In the genomic region with DNA sequence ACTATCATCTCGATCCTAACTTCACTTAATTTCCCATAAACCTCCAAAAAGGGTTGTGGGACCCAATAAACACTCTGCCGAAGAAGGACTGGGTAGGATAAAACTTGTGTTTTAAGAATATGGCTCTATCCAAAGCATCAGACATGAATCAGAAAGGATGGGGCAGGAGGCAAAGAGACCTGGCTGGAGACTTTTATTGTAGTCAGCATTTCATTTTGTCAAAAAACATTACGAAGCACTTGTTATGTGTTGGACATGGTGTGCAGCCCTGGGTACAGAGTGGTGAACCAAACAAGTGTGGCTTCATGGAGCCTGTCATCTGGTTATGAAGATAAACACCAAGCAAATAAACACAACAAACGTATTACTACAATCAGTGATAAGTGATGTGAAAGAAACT, we compare ENCODE assay signal across 15 cellular contexts. TPM values are rescaled to one million over a fixed set of nuclear protein-coding genes. Genes with fewer than 3 reads are reported as not detected.
A peak's percentile ranks its signal among the peaks of the same experiment; 100 is the strongest.
DNase-seq lines count a peak whose midpoint lies in the region; ATAC-seq and TF ChIP-seq lines count a peak whose summit lies in the region.
"Had no signal": no experiment of that assay in that cellular context is flagged by ENCODE, and none has a peak within 500 bp of the region (broad histone marks: within the 10 kb centered on the region; RNA-seq: fewer than 3 reads in every experiment).

No MANE protein-coding gene starts in this region.

- H3K79me2 ChIP-seq in SU-DHL-6 (ENCODE audit: insufficient read depth, low read length) = no peaks in the 10 kb centered on the region
- H3K79me2 ChIP-seq in hepatocyte = no peaks in the 10 kb centered on the region

- H3K36me3 ChIP-seq in SU-DHL-6 (ENCODE audit: low read length) = no peaks in the 10 kb centered on the region
- H3K36me3 ChIP-seq in effector memory CD4-positive, alpha-beta T cell (ENCODE audit: control insufficient read depth, insufficient read depth, low read length) = peaks cover 21% of the 10 kb centered on the region
- H3K36me3 ChIP-seq in hepatocyte (replicated peaks; ENCODE audit: insufficient read depth, low read depth) = no peaks in the 10 kb centered on the region
- H3K36me3 ChIP-seq in H7 (replicated peaks; ENCODE audit: control insufficient read depth, insufficient read depth, low read length) = no peaks in the 10 kb centered on the region
- H3K36me3 ChIP-seq: thyroid gland had no signal

- no peak overlapping the region for H3K9ac ChIP-seq in SU-DHL-6 (ENCODE audit: low read length)

- no peak for TF ChIP-seq CTCF in SU-DHL-6 (IDR thresholded peaks at IDR 0.05; ENCODE audit: insufficient read depth, low read length, poor library complexity, severe bottlenecking)
- TF ChIP-seq CTCF in hepatocyte (IDR thresholded peaks at IDR 0.05; ENCODE audit: poor library complexity) = no peak

- WGBS in hepatocyte (ENCODE audit: low lambda C conversion rate, missing lambda C conversion rate) = 72% methylated on average over 4 of the region's 4 CpGs

- DNase-seq in activated CD8-positive, alpha-beta memory T cell treated with anti-CD3 and anti-CD28 coated beads, Interleukin-2, amount 10 ng/mL, durations not matched to agents 7 days and 5 days = no peak
- DNase-seq in activated CD8-positive, alpha-beta memory T cell treated with anti-CD3 and anti-CD28 coated beads for 24 hours = no peak
- no peak for DNase-seq in effector memory CD4-positive, alpha-beta T cell
- peak; percentile 34 for DNase-seq in stimulated activated CD8-positive, alpha-beta memory T cell treated with anti-CD3 and anti-CD28 coated beads, Interleukin-4, amount 100 ng/mL, for 48 hours
- DNase-seq in hepatocyte (ENCODE audit: low spot score) (no peak), H7 (no peak)
- DNase-seq: NCI-H2227 treated with DMSO at 0.1 percent for 48 hours, nucleus accumbens, thyroid gland had no signal

- peak overlapping the region; percentile 54 for H3K4me3 Mint-ChIP-seq in activated CD8-positive, alpha-beta memory T cell treated with anti-CD3 and anti-CD28 coated beads, Interleukin-2, amount 10 ng/mL, durations not matched to agents 7 days and 5 days

- H3K4me2 ChIP-seq in SU-DHL-6 (ENCODE audit: low read depth, low read length, poor library complexity, severe bottlenecking) (no peak overlapping the region), hepatocyte (no peak overlapping the region)
- H3K4me2 ChIP-seq: A549, PC-9 had no signal

- H3K4me3 ChIP-seq in SU-DHL-6 (ENCODE audit: insufficient read depth, low read length, poor library complexity, severe bottlenecking) = no peak overlapping the region
- H3K4me3 ChIP-seq in effector memory CD4-positive, alpha-beta T cell (ENCODE audit: insufficient read depth, low read depth, low read length, poor library complexity, severe bottlenecking) = no peak overlapping the region
- no peak overlapping the region for H3K4me3 ChIP-seq in hepatocyte
- H3K4me3 ChIP-seq in H7 (ENCODE audit: insufficient read depth, low read depth, low read length) = no peak overlapping the region
- H3K4me3 ChIP-seq: A549, lung, PC-9, thyroid gland had no signal

- H4K20me1 ChIP-seq in SU-DHL-6 (ENCODE audit: low read depth, low read length) (no peaks in the 10 kb centered on the region), hepatocyte (ENCODE audit: insufficient read depth, poor library complexity, severe bottlenecking) (no peaks in the 10 kb centered on the region)

- peaks cover 48% of the 10 kb centered on the region for H3K36me3 Mint-ChIP-seq in activated CD8-positive, alpha-beta memory T cell treated with anti-CD3 and anti-CD28 coated beads, Interleukin-2, amount 10 ng/mL, durations not matched to agents 7 days and 5 days

- peaks cover 100% of the 10 kb centered on the region for H3K4me1 Mint-ChIP-seq in activated CD8-positive, alpha-beta memory T cell treated with anti-CD3 and anti-CD28 coated beads, Interleukin-2, amount 10 ng/mL, durations not matched to agents 7 days and 5 days

- CTCF ChIA-PET in activated CD8-positive, alpha-beta memory T cell treated with anti-CD3 and anti-CD28 coated beads, Interleukin-2, amount 10 ng/mL, durations not matched to agents 7 days and 5 days (lab: Charles Lee) = interaction anchor here (1.1 to 39.2 kb wide), 8 partner anchors 12 to 196 kb away, joined by 3 to 459 read pairs (median 20); a partner anchor contains a TSS

- no peaks in the 10 kb centered on the region for H3K27me3 ChIP-seq in SU-DHL-6 (ENCODE audit: low read length)
- H3K27me3 ChIP-seq in effector memory CD4-positive, alpha-beta T cell (replicated peaks; ENCODE audit: control insufficient read depth, insufficient read depth, low read length, poor library complexity, severe bottlenecking) = no peaks in the 10 kb centered on the region
- no peaks in the 10 kb centered on the region for H3K27me3 ChIP-seq in hepatocyte
- H3K27me3 ChIP-seq in H7 (ENCODE audit: control insufficient read depth, insufficient read depth, low read length) = no peaks in the 10 kb centered on the region
- H3K27me3 ChIP-seq: thyroid gland had no signal

- H3K27ac Mint-ChIP-seq in activated CD8-positive, alpha-beta memory T cell treated with anti-CD3 and anti-CD28 coated beads, Interleukin-2, amount 10 ng/mL, durations not matched to agents 7 days and 5 days = peak overlapping the region; percentile 98

- peaks cover 6% of the 10 kb centered on the region for H3K9me3 Mint-ChIP-seq in activated CD8-positive, alpha-beta memory T cell treated with anti-CD3 and anti-CD28 coated beads, Interleukin-2, amount 10 ng/mL, durations not matched to agents 7 days and 5 days (ENCODE audit: low read depth)

- no peak overlapping the region for H2AFZ ChIP-seq in SU-DHL-6 (ENCODE audit: low read depth, low read length, severe bottlenecking)
- H2AFZ ChIP-seq in hepatocyte = no peak overlapping the region
- H2AFZ ChIP-seq: PC-9 had no signal

- no peak for ATAC-seq in activated CD8-positive, alpha-beta memory T cell treated with anti-CD3 and anti-CD28 coated beads, Interleukin-2, amount 10 ng/mL, durations not matched to agents 7 days and 5 days
- no peak for ATAC-seq in GM18519 (IDR thresholded peaks at IDR 0.05; ENCODE audit: low FRiP score, unreplicated experiment)
- ATAC-seq: A549, esophagus mucosa had no signal

- H3K27ac ChIP-seq in SU-DHL-6 (ENCODE audit: low read depth, low read length) (peak overlapping the region; percentile 12; the same call in 1 of the 2 replicates), hepatocyte (no peak overlapping the region)
- peak overlapping the region; percentile 74 for H3K27ac ChIP-seq in effector memory CD4-positive, alpha-beta T cell (ENCODE audit: insufficient read depth, low read length, poor library complexity, severe bottlenecking)
- H3K27ac ChIP-seq: A549, PC-9, thyroid gland had no signal

- H3K27me3 Mint-ChIP-seq in activated CD8-positive, alpha-beta memory T cell treated with anti-CD3 and anti-CD28 coated beads, Interleukin-2, amount 10 ng/mL, durations not matched to agents 7 days and 5 days = no peaks in the 10 kb centered on the region

- H3K9me3 ChIP-seq in SU-DHL-6 (ENCODE audit: insufficient read depth, low read length) = no peaks in the 10 kb centered on the region
- no peaks in the 10 kb centered on the region for H3K9me3 ChIP-seq in effector memory CD4-positive, alpha-beta T cell (ENCODE audit: control insufficient read depth, low read length)
- H3K9me3 ChIP-seq in hepatocyte (ENCODE audit: low read depth) = no peaks in the 10 kb centered on the region
- H3K9me3 ChIP-seq: A549, thyroid gland had no signal

- H3F3A ChIP-seq in SU-DHL-6 (ENCODE audit: insufficient read depth) = peaks cover 32% of the 10 kb centered on the region

- no peaks in the 10 kb centered on the region for H3K9me2 ChIP-seq in SU-DHL-6 (replicated peaks; ENCODE audit: insufficient read depth, low read length)
- H3K9me2 ChIP-seq in hepatocyte (replicated peaks; ENCODE audit: insufficient read depth) = no peaks in the 10 kb centered on the region

- peaks cover 98% of the 10 kb centered on the region for H3K4me1 ChIP-seq in effector memory CD4-positive, alpha-beta T cell (ENCODE audit: control insufficient read depth, insufficient read depth, low read length, poor library complexity, severe bottlenecking)
- peaks cover 6% of the 10 kb centered on the region for H3K4me1 ChIP-seq in hepatocyte (ENCODE audit: insufficient read depth)
- H3K4me1 ChIP-seq: A549, thyroid gland had no signal

RNA-seq across cellular contexts. Expression of a gene that starts 17.3 kb away (rescaled TPM):
- 100 to 1,000 TPM; 247 to 260 TPM for total RNA-seq in activated CD8-positive, alpha-beta memory T cell treated with anti-CD3 and anti-CD28 coated beads, Interleukin-2, amount 10 ng/mL, durations not matched to agents 7 days and 5 days
- total RNA-seq in hepatocyte = 0.28 and 2.3 TPM in 2 replicates
- polyA plus RNA-seq in hepatocyte = 0.90 and 1.5 TPM in 2 replicates
- total RNA-seq in H7 (2014; rRNA removed; shearing (Covaris generic)) = not detected in 2 replicates
- total RNA-seq: PC-9 had no signal

Comparison
In these comparisons a context has a peak if more than half of its experiments do, and no peak if none do; other contexts are left out.
1. RNA of a gene that starts 17.3 kb away (total RNA-seq): 247 to 260 TPM in activated CD8-positive, alpha-beta memory T cell treated with anti-CD3 and anti-CD28 coated beads, Interleukin-2, amount 10 ng/mL, durations not matched to agents 7 days and 5 days; 0.28 to 2.3 TPM in hepatocyte and not detected in H7; every median in the first group is over 10 times any median in the second.